ENCODE assay signal across 26 cellular contexts in genomic region chrX:44305921-44306320, GRCh38. TPM values are rescaled to one million over a fixed set of nuclear protein-coding genes. Genes with fewer than 3 reads are reported as not detected.
DNase-seq lines count a peak whose midpoint lies in the region; ATAC-seq and TF ChIP-seq lines count a peak whose summit lies in the region.
"Had no signal": no experiment of that assay in that cellular context is flagged by ENCODE, and none has a peak within 500 bp of the region (broad histone marks: within the 10 kb centered on the region; RNA-seq: fewer than 3 reads in every experiment).

No MANE protein-coding gene starts in this region.

- H3K27me3 ChIP-seq in foreskin keratinocyte, result no peaks in the 10 kb centered on the region
- H3K27me3 ChIP-seq: cardiac muscle cell, MG63, Peyer's patch had no signal

- peaks cover 3% of the 10 kb centered on the region for H3K4me1 ChIP-seq in foreskin keratinocyte
- H3K4me1 ChIP-seq: Peyer's patch, psoas muscle had no signal

- TF ChIP-seq CTCF in C4-2B (conservative IDR thresholded peaks at IDR 0.05), result no peak
- TF ChIP-seq CTCF in foreskin keratinocyte (conservative IDR thresholded peaks at IDR 0.05), result no peak

- DNase-seq in NCI-H1436 (lab: John Stamatoyannopoulos, UW) (peak; percentile 66), NCI-H524 treated with DMSO at 0.1 percent for 48 hours (lab: John Stamatoyannopoulos, UW) (peak; percentile 4), foreskin keratinocyte (no peak), OCI-M2 (lab: John Stamatoyannopoulos, UW; ENCODE audit: unreplicated experiment) (no peak)
- DNase-seq: activated CD4-positive, CD25-positive, alpha-beta regulatory T cell; activated CD8-positive, alpha-beta T cell treated with anti-CD3 and anti-CD28 coated beads for 36 hours; activated naive CD4-positive, alpha-beta T cell treated with Interleukin-2 at 50 U/mL for 16 hours; activated T-cell treated with anti-CD3 and anti-CD28 coated beads, Interleukin-2, amount 50 U/mL, for 1 hour; amniotic stem cell; DND-41; HCEC 1CT; kidney; NCI-H146; NCI-H774; Peyer's patch; psoas muscle; stimulated activated CD4-positive, alpha-beta T cell treated with anti-CD3 and anti-CD28 coated beads, Interleukin-1b, Interleukin-23, amount 100 ng/mL, for 48 hours; T-helper 2 cell had no signal

- ATAC-seq in foreskin keratinocyte (peak; percentile 27), HG02798 (IDR thresholded peaks at IDR 0.05; ENCODE audit: poor library complexity, unreplicated experiment) (no peak), HG02981 (IDR thresholded peaks at IDR 0.05; ENCODE audit: unreplicated experiment) (no peak)
- ATAC-seq: activated CD8-positive, alpha-beta T cell treated with anti-CD3 and anti-CD28 coated beads for 36 hours; psoas muscle; stimulated activated memory B cell treated with anti-CD40 and anti-IgM and Interleukin-4, amounts not matched to agents 10 μg/mL and 1 μg/mL and 100 μg/mL, for 72 hours had no signal

- peak overlapping the region; percentile 79 for H3K27ac ChIP-seq in C4-2B
- peak overlapping the region; percentile 59 for H3K27ac ChIP-seq in foreskin keratinocyte
- H3K27ac ChIP-seq: cardiac muscle cell, Peyer's patch, psoas muscle, thoracic aorta had no signal

RNA-seq across cellular contexts. Expression of gene EFHC2, which starts 37.6 kb away (rescaled TPM):
- 0.25 and 0.34 TPM in 2 replicates for total RNA-seq in foreskin keratinocyte
- polyA plus RNA-seq in foreskin keratinocyte, result 0.16 and 0.18 TPM in 2 replicates
- total RNA-seq: endothelial cell of umbilical vein had no signal
- polyA plus RNA-seq: endothelial cell of umbilical vein had no signal

Comparison
In these comparisons a context has a peak if more than half of its experiments do, and no peak if none do; other contexts are left out.
1. DNase-seq: peak in NCI-H1436 (single experiment) and NCI-H524 treated with DMSO at 0.1 percent for 48 hours (single experiment); none in foreskin keratinocyte (0 of 2) and OCI-M2 (single experiment).